In the genomic region with DNA sequence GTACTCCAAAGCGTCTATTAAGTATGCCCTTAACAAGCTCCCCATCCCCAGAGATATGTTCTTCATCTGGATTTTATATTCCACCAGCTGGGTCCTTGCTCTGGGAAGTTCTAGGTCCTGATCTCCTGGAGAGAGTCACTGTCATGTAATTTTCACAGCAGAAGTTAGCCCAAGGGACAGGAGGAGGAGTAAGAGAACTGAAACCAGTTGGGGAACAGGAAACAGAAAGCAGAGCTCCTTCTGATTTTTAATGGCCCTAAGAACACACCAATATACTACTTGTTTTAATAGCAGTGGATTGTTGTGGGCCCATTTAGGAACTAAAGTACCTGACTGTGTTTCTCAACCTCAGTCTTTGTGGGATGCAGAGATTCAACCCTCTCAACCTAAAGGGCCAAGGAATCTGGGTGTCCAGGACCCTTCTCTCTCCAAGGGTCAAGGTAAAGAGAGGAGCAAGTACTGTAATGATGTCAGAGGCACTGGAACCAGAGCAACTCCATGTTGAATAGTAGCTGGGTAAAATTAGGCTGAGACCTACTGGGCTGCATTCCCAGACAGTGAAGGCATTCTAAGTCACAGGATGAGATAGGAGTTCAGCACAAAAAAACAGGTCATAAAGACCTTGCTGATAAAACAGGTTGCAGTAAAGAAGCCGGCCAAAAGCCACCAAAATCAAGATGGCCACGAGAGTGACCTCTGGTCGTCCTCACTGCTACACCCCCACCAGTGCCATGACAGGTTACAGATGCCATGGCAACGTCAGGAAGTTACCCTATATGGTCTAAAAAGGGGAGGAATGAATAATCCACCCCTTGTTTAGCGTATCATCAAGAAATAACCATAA, we compare ENCODE assay signal across 1 cellular context.
TF ChIP-seq lines count a peak whose summit lies in the region.

No MANE protein-coding gene starts in this region.

TF ChIP-seq in K562, 482 proteins besides CTCF, POLR2A, EP300 and RAD21 (continued from another document and continues in another):
- TF ChIP-seq, protein P1, sequence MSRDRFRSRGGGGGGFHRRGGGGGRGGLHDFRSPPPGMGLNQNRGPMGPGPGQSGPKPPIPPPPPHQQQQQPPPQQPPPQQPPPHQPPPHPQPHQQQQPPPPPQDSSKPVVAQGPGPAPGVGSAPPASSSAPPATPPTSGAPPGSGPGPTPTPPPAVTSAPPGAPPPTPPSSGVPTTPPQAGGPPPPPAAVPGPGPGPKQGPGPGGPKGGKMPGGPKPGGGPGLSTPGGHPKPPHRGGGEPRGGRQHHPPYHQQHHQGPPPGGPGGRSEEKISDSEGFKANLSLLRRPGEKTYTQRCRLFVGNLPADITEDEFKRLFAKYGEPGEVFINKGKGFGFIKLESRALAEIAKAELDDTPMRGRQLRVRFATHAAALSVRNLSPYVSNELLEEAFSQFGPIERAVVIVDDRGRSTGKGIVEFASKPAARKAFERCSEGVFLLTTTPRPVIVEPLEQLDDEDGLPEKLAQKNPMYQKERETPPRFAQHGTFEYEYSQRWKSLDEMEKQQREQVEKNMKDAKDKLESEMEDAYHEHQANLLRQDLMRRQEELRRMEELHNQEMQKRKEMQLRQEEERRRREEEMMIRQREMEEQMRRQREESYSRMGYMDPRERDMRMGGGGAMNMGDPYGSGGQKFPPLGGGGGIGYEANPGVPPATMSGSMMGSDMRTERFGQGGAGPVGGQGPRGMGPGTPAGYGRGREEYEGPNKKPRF (IDR thresholded peaks at IDR 0.05; ENCODE audit: low read depth, low read length): no peak
- TF ChIP-seq, protein P2, sequence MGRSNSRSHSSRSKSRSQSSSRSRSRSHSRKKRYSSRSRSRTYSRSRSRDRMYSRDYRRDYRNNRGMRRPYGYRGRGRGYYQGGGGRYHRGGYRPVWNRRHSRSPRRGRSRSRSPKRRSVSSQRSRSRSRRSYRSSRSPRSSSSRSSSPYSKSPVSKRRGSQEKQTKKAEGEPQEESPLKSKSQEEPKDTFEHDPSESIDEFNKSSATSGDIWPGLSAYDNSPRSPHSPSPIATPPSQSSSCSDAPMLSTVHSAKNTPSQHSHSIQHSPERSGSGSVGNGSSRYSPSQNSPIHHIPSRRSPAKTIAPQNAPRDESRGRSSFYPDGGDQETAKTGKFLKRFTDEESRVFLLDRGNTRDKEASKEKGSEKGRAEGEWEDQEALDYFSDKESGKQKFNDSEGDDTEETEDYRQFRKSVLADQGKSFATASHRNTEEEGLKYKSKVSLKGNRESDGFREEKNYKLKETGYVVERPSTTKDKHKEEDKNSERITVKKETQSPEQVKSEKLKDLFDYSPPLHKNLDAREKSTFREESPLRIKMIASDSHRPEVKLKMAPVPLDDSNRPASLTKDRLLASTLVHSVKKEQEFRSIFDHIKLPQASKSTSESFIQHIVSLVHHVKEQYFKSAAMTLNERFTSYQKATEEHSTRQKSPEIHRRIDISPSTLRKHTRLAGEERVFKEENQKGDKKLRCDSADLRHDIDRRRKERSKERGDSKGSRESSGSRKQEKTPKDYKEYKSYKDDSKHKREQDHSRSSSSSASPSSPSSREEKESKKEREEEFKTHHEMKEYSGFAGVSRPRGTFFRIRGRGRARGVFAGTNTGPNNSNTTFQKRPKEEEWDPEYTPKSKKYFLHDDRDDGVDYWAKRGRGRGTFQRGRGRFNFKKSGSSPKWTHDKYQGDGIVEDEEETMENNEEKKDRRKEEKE (IDR thresholded peaks at IDR 0.05; ENCODE audit: borderline replicate concordance in 1 of 2, control insufficient read depth in 1 of 2, low read depth in 2 of 2, low read length in 1 of 2): no peak
- TF ChIP-seq, protein P3, sequence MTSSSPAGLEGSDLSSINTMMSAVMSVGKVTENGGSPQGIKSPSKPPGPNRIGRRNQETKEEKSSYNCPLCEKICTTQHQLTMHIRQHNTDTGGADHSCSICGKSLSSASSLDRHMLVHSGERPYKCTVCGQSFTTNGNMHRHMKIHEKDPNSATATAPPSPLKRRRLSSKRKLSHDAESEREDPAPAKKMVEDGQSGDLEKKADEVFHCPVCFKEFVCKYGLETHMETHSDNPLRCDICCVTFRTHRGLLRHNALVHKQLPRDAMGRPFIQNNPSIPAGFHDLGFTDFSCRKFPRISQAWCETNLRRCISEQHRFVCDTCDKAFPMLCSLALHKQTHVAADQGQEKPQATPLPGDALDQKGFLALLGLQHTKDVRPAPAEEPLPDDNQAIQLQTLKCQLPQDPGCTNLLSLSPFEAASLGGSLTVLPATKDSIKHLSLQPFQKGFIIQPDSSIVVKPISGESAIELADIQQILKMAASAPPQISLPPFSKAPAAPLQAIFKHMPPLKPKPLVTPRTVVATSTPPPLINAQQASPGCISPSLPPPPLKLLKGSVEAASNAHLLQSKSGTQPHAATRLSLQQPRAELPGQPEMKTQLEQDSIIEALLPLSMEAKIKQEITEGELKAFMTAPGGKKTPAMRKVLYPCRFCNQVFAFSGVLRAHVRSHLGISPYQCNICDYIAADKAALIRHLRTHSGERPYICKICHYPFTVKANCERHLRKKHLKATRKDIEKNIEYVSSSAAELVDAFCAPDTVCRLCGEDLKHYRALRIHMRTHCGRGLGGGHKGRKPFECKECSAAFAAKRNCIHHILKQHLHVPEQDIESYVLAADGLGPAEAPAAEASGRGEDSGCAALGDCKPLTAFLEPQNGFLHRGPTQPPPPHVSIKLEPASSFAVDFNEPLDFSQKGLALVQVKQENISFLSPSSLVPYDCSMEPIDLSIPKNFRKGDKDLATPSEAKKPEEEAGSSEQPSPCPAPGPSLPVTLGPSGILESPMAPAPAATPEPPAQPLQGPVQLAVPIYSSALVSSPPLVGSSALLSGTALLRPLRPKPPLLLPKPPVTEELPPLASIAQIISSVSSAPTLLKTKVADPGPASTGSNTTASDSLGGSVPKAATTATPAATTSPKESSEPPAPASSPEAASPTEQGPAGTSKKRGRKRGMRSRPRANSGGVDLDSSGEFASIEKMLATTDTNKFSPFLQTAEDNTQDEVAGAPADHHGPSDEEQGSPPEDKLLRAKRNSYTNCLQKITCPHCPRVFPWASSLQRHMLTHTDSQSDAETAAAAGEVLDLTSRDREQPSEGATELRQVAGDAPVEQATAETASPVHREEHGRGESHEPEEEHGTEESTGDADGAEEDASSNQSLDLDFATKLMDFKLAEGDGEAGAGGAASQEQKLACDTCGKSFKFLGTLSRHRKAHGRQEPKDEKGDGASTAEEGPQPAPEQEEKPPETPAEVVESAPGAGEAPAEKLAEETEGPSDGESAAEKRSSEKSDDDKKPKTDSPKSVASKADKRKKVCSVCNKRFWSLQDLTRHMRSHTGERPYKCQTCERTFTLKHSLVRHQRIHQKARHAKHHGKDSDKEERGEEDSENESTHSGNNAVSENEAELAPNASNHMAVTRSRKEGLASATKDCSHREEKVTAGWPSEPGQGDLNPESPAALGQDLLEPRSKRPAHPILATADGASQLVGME (CRISPR knock-in tag; IDR thresholded peaks at IDR 0.05): peak; percentile 98
- peak; percentile 97 for TF ChIP-seq TEAD2 (tag; IDR thresholded peaks at IDR 0.05)
- TF ChIP-seq, protein P4, sequence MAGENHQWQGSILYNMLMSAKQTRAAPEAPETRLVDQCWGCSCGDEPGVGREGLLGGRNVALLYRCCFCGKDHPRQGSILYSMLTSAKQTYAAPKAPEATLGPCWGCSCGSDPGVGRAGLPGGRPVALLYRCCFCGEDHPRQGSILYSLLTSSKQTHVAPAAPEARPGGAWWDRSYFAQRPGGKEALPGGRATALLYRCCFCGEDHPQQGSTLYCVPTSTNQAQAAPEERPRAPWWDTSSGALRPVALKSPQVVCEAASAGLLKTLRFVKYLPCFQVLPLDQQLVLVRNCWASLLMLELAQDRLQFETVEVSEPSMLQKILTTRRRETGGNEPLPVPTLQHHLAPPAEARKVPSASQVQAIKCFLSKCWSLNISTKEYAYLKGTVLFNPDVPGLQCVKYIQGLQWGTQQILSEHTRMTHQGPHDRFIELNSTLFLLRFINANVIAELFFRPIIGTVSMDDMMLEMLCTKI (IDR thresholded peaks at IDR 0.05; ENCODE audit: partially characterized antibody): no peak
- no peak for TF ChIP-seq YBX1 (IDR thresholded peaks at IDR 0.05)
- TF ChIP-seq ZNF347 (CRISPR knock-in tag; IDR thresholded peaks at IDR 0.05; ENCODE audit: low read depth): no peak
- TF ChIP-seq, protein P5, sequence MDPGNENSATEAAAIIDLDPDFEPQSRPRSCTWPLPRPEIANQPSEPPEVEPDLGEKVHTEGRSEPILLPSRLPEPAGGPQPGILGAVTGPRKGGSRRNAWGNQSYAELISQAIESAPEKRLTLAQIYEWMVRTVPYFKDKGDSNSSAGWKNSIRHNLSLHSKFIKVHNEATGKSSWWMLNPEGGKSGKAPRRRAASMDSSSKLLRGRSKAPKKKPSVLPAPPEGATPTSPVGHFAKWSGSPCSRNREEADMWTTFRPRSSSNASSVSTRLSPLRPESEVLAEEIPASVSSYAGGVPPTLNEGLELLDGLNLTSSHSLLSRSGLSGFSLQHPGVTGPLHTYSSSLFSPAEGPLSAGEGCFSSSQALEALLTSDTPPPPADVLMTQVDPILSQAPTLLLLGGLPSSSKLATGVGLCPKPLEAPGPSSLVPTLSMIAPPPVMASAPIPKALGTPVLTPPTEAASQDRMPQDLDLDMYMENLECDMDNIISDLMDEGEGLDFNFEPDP (CRISPR knock-in tag; IDR thresholded peaks at IDR 0.05): 0 out of 2 replicates have a peak, but pooled peaks have one; percentile 66
- no peak for TF ChIP-seq MIER1 (IDR thresholded peaks at IDR 0.05; ENCODE audit: low read depth)
- TF ChIP-seq, protein P6, sequence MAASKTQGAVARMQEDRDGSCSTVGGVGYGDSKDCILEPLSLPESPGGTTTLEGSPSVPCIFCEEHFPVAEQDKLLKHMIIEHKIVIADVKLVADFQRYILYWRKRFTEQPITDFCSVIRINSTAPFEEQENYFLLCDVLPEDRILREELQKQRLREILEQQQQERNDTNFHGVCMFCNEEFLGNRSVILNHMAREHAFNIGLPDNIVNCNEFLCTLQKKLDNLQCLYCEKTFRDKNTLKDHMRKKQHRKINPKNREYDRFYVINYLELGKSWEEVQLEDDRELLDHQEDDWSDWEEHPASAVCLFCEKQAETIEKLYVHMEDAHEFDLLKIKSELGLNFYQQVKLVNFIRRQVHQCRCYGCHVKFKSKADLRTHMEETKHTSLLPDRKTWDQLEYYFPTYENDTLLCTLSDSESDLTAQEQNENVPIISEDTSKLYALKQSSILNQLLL (CRISPR knock-in tag; IDR thresholded peaks at IDR 0.05; ENCODE audit: borderline replicate concordance): no peak
- TF ChIP-seq MYBL2 (IDR thresholded peaks at IDR 0.05; ENCODE audit: low read depth): no peak
- TF ChIP-seq MYBL2 (CRISPR knock-in tag; IDR thresholded peaks at IDR 0.05; ENCODE audit: borderline replicate concordance): no peak
- TF ChIP-seq, protein P7, sequence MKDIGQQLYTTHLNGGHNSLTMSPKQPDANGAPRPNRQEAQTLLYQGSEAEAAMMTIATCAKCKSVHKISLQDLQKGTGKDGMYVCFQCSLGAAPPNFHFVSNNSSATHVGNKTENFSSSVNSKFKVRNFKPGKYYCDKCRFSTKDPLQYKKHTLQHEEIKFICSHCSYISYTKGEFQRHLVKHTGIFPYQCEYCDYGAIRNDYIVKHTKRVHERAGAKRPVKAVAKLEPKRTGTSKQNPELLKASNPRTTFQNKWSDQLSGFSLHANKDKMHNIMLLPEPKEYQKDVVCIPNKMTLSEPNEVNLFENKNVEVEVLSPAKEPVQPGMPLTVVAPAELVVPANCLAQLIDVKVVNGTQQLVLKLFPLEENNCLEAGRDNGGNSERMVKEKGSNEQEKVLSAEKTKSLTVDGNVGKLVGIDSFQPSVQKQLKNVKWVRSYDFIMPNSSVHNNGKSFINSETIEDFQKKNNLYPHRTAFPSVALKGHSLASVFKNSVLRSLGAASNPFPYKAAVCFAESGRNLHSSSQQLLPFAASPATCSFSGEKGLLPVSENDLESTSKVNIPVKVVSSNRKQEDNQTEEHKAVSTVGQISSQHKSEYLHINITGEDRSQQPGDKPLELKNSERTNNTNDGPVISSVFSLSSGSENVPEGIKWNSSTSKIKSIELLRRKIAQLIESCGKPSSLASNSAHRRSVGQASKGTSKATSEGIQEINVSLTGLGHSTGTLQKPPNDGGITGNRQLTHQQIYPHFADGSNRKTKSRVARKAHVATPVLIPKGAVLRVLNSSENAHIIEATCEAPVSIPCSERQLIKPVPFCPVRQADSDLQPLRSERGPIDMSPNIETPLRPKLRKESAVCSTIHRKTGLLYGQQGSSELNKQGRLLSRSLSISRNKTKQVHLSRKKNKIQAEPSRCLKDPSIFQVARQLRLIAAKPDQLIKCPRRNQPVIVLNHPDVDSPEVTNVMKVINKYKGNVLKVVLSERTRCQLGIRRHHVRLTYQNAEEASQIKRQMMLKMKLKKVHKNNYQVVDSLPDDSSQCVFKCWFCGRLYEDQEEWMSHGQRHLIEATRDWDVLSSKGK (CRISPR knock-in tag; IDR thresholded peaks at IDR 0.05): 0 out of 2 replicates have a peak, but pooled peaks have one; percentile 62
- TF ChIP-seq STAT5B (CRISPR knock-in tag; IDR thresholded peaks at IDR 0.05): 0 out of 2 replicates have a peak, but pooled peaks have one; percentile 51
- TF ChIP-seq, protein P8, sequence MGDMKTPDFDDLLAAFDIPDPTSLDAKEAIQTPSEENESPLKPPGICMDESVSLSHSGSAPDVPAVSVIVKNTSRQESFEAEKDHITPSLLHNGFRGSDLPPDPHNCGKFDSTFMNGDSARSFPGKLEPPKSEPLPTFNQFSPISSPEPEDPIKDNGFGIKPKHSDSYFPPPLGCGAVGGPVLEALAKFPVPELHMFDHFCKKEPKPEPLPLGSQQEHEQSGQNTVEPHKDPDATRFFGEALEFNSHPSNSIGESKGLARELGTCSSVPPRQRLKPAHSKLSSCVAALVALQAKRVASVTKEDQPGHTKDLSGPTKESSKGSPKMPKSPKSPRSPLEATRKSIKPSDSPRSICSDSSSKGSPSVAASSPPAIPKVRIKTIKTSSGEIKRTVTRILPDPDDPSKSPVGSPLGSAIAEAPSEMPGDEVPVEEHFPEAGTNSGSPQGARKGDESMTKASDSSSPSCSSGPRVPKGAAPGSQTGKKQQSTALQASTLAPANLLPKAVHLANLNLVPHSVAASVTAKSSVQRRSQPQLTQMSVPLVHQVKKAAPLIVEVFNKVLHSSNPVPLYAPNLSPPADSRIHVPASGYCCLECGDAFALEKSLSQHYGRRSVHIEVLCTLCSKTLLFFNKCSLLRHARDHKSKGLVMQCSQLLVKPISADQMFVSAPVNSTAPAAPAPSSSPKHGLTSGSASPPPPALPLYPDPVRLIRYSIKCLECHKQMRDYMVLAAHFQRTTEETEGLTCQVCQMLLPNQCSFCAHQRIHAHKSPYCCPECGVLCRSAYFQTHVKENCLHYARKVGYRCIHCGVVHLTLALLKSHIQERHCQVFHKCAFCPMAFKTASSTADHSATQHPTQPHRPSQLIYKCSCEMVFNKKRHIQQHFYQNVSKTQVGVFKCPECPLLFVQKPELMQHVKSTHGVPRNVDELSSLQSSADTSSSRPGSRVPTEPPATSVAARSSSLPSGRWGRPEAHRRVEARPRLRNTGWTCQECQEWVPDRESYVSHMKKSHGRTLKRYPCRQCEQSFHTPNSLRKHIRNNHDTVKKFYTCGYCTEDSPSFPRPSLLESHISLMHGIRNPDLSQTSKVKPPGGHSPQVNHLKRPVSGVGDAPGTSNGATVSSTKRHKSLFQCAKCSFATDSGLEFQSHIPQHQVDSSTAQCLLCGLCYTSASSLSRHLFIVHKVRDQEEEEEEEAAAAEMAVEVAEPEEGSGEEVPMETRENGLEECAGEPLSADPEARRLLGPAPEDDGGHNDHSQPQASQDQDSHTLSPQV (IDR thresholded peaks at IDR 0.05): peak; percentile 99
- TF ChIP-seq ZNF311 (CRISPR knock-in tag; IDR thresholded peaks at IDR 0.05): peak; percentile 76
- no peak for TF ChIP-seq TAF1 (IDR thresholded peaks at IDR 0.05; ENCODE audit: control insufficient read depth, extremely low read depth, insufficient read depth, low read length, severe bottlenecking)
